In genomic region chr1:199272690-199273089, GRCh38 we compare ENCODE assay signal across 8 cellular contexts.
A peak's percentile ranks its signal among the peaks of the same experiment; 100 is the strongest.
DNase-seq lines count a peak whose midpoint lies in the region; ATAC-seq lines count a peak whose summit lies in the region.

No MANE protein-coding gene starts in this region.

- H3K27ac Mint-ChIP-seq in activated naive CD4-positive, alpha-beta T cell treated with anti-CD3 and anti-CD28 coated beads, Interleukin-2, amount 50 U/mL, for 24 hours = peak overlapping the region; percentile 13
- H3K27ac Mint-ChIP-seq in activated naive CD4-positive, alpha-beta T cell treated with anti-CD3 and anti-CD28 coated beads for 36 hours = no peak overlapping the region

- no peak overlapping the region for H2BK5ac ChIP-seq in mesenchymal stem cell (ENCODE audit: low read depth, low read length, poor library complexity, severe bottlenecking)

- H2AK5ac ChIP-seq in mesenchymal stem cell (ENCODE audit: low read length, severe bottlenecking) = no peak overlapping the region

- no peaks in the 10 kb centered on the region for H3K9me3 Mint-ChIP-seq in activated naive CD4-positive, alpha-beta T cell treated with anti-CD3 and anti-CD28 coated beads, Interleukin-2, amount 50 U/mL, for 24 hours
- H3K9me3 Mint-ChIP-seq in activated naive CD4-positive, alpha-beta T cell treated with anti-CD3 and anti-CD28 coated beads for 36 hours = no peaks in the 10 kb centered on the region

- H3K9me3 ChIP-seq in adipocyte (ENCODE audit: control insufficient read depth, low read length) = no peaks in the 10 kb centered on the region
- H3K9me3 ChIP-seq in mesenchymal stem cell (ENCODE audit: control insufficient read depth, low read length) = no peaks in the 10 kb centered on the region

- ATAC-seq in HG03108 (IDR thresholded peaks at IDR 0.05; ENCODE audit: unreplicated experiment) (peak; percentile 73), GM19328 (IDR thresholded peaks at IDR 0.05; ENCODE audit: unreplicated experiment) (no peak)

- H3K27ac ChIP-seq in mesenchymal stem cell (ENCODE audit: low read length, poor library complexity, severe bottlenecking) = peak overlapping the region; percentile 87

- no peak overlapping the region for H3K4me2 ChIP-seq in mesenchymal stem cell (ENCODE audit: low read length, poor library complexity, severe bottlenecking)

- H3K4me3 ChIP-seq in adipocyte (ENCODE audit: low read length) (peak overlapping the region; percentile 48), mesenchymal stem cell (ENCODE audit: insufficient read depth in 1 of 2, low read depth in 1 of 2, low read length in 2 of 2) (no peak overlapping the region)

- H3K27me3 ChIP-seq in adipocyte (replicated peaks; ENCODE audit: control insufficient read depth, insufficient read depth, low read length) (no peaks in the 10 kb centered on the region), mesenchymal stem cell (ENCODE audit: control insufficient read depth in 1 of 2, insufficient read depth in 1 of 2, low read length in 2 of 2) (no peaks in the 10 kb centered on the region)

- H3K4me1 ChIP-seq in adipocyte (ENCODE audit: control insufficient read depth, insufficient read depth, low read length) = peaks cover 26% of the 10 kb centered on the region
- peaks cover 5% of the 10 kb centered on the region for H3K4me1 ChIP-seq in mesenchymal stem cell (ENCODE audit: control insufficient read depth, insufficient read depth, low read depth, low read length)

- no peak overlapping the region for H4K8ac ChIP-seq in mesenchymal stem cell (ENCODE audit: low read length)

- H3K36me3 ChIP-seq in adipocyte (ENCODE audit: control insufficient read depth, insufficient read depth, low read length, severe bottlenecking) = no peaks in the 10 kb centered on the region
- no peaks in the 10 kb centered on the region for H3K36me3 ChIP-seq in mesenchymal stem cell (ENCODE audit: control insufficient read depth in 1 of 2, insufficient read depth in 2 of 2, low read depth in 1 of 2, low read length in 2 of 2)

- DNase-seq in activated naive CD4-positive, alpha-beta T cell treated with anti-CD3 and anti-CD28 coated beads for 36 hours = no peak
- peak; percentile 85 for DNase-seq in adipocyte (ENCODE audit: low read depth)
- DNase-seq in mesenchymal stem cell = peak; percentile 95
- no peak for DNase-seq in NCI-H748 (lab: John Stamatoyannopoulos, UW; ENCODE audit: unreplicated experiment)
- DNase-seq in NK-92 (lab: John Stamatoyannopoulos, UW; ENCODE audit: unreplicated experiment) = no peak

- H2AFZ ChIP-seq in mesenchymal stem cell (ENCODE audit: low read depth, low read length) = no peak overlapping the region

- no peak overlapping the region for H3K4me3 Mint-ChIP-seq in activated naive CD4-positive, alpha-beta T cell treated with anti-CD3 and anti-CD28 coated beads, Interleukin-2, amount 50 U/mL, for 24 hours
- H3K4me3 Mint-ChIP-seq in activated naive CD4-positive, alpha-beta T cell treated with anti-CD3 and anti-CD28 coated beads for 36 hours = no peak overlapping the region

- no peak overlapping the region for H3K4ac ChIP-seq in mesenchymal stem cell (ENCODE audit: low read depth in 1 of 2, low read length in 2 of 2)

- intact Hi-C loops in activated naive CD4-positive, alpha-beta T cell treated with anti-CD3 and anti-CD28 coated beads for 36 hours (cut with micrococcal nuclease) = loop anchor here (2.0 kb wide), 1 partner anchor 36 kb away; no protein-coding TSS in a partner anchor

- H3K79me1 ChIP-seq in mesenchymal stem cell (replicated peaks; ENCODE audit: low read length, poor library complexity, severe bottlenecking) = no peaks in the 10 kb centered on the region

- H3K9ac ChIP-seq in adipocyte (ENCODE audit: low read length) (no peak overlapping the region), mesenchymal stem cell (ENCODE audit: low read length) (peak overlapping the region; percentile 36)

- H3K36me3 Mint-ChIP-seq in activated naive CD4-positive, alpha-beta T cell treated with anti-CD3 and anti-CD28 coated beads, Interleukin-2, amount 50 U/mL, for 24 hours = no peaks in the 10 kb centered on the region
- no peaks in the 10 kb centered on the region for H3K36me3 Mint-ChIP-seq in activated naive CD4-positive, alpha-beta T cell treated with anti-CD3 and anti-CD28 coated beads for 36 hours (ENCODE audit: low read depth)

- no peak overlapping the region for H3K23ac ChIP-seq in mesenchymal stem cell (ENCODE audit: low read length in 2 of 2)

- no peak overlapping the region for H2BK15ac ChIP-seq in mesenchymal stem cell (ENCODE audit: low read depth, poor library complexity, severe bottlenecking)

- no peak overlapping the region for H4K91ac ChIP-seq in mesenchymal stem cell (ENCODE audit: low read length)

- H3K14ac ChIP-seq in mesenchymal stem cell (ENCODE audit: low read length in 2 of 2) = no peak overlapping the region

- 2% methylated on average over 3 of the region's 3 CpGs for WGBS in mesenchymal stem cell

- no peak overlapping the region for H2BK12ac ChIP-seq in mesenchymal stem cell (ENCODE audit: low read length in 2 of 2)

- CTCF ChIA-PET in activated naive CD4-positive, alpha-beta T cell treated with anti-CD3 and anti-CD28 coated beads for 36 hours (lab: Charles Lee) = no interaction called here

- H3K27me3 Mint-ChIP-seq in activated naive CD4-positive, alpha-beta T cell treated with anti-CD3 and anti-CD28 coated beads, Interleukin-2, amount 50 U/mL, for 24 hours = peaks cover 5% of the 10 kb centered on the region
- peaks cover 3% of the 10 kb centered on the region for H3K27me3 Mint-ChIP-seq in activated naive CD4-positive, alpha-beta T cell treated with anti-CD3 and anti-CD28 coated beads for 36 hours (ENCODE audit: low read depth)

- H2BK120ac ChIP-seq in mesenchymal stem cell (ENCODE audit: low read depth, low read length) = no peak overlapping the region

- peaks cover 17% of the 10 kb centered on the region for H3K4me1 Mint-ChIP-seq in activated naive CD4-positive, alpha-beta T cell treated with anti-CD3 and anti-CD28 coated beads, Interleukin-2, amount 50 U/mL, for 24 hours
- peaks cover 12% of the 10 kb centered on the region for H3K4me1 Mint-ChIP-seq in activated naive CD4-positive, alpha-beta T cell treated with anti-CD3 and anti-CD28 coated beads for 36 hours (ENCODE audit: low read depth)

- H3K18ac ChIP-seq in mesenchymal stem cell (ENCODE audit: low read depth in 1 of 2, low read length in 2 of 2) = no peak overlapping the region

Comparison
In these comparisons a context has a peak if more than half of its experiments do, and no peak if none do; other contexts are left out.
1. DNase-seq: peak in adipocyte (single experiment) and mesenchymal stem cell (single experiment); none in activated naive CD4-positive, alpha-beta T cell treated with anti-CD3 and anti-CD28 coated beads for 36 hours (single experiment), NCI-H748 (single experiment) and NK-92 (single experiment).